In the genomic region with DNA sequence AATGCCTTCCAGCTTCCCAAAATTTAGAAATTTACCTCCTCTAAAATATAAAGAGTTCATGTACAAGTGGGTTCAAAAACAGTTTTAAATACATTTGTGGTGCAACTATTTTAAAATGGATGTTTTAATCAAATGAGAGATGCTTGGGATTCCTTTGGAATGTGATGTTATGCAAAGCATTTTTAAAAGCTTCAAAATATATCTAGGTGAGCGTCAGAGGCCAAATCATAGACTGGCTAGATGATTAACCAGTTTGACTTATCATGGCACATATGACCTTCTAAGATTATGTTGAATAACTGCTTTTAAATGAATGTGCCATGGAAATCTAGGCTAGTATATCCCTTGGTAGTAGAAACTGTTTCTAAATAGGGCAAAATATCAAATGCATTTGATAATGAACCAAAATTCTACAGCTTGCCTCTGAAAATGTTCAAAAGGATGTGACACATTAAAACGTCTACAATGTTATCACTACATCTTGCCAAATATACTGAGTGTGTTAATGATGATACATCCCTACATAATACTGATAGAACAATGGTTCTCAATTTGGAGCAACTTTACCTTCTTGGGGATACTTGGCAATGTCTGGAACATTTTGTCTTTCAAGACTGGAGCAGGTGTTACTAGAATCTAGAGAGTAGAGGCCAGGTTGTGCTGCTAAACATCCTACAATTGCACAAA, we compare ENCODE assay signal across 21 cellular contexts.
DNase-seq lines count a peak whose midpoint lies in the region; ATAC-seq and TF ChIP-seq lines count a peak whose summit lies in the region.
"Had no signal": no experiment of that assay in that cellular context is flagged by ENCODE, and none has a peak within 500 bp of the region (broad histone marks: within the 10 kb centered on the region; RNA-seq: fewer than 3 reads in every experiment).

No MANE protein-coding gene starts in this region.

- H3K23ac ChIP-seq in mesenchymal stem cell (ENCODE audit: low read length in 2 of 2): no peak overlapping the region

- no peak overlapping the region for H3K4me2 ChIP-seq in PC-9
- no peak overlapping the region for H3K4me2 ChIP-seq in mesenchymal stem cell (ENCODE audit: low read length, poor library complexity, severe bottlenecking)
- H3K4me2 ChIP-seq: KMS-11 had no signal

- no peak overlapping the region for H4K8ac ChIP-seq in mesenchymal stem cell (ENCODE audit: low read length)

- no peak overlapping the region for H2BK12ac ChIP-seq in mesenchymal stem cell (ENCODE audit: low read length in 2 of 2)

- POLR2A ChIA-PET in PC-9 (lab: Charles Lee; ENCODE audit: unreplicated experiment): no interaction called here

- no peak overlapping the region for H3K18ac ChIP-seq in mesenchymal stem cell (ENCODE audit: low read depth in 1 of 2, low read length in 2 of 2)

- no peak overlapping the region for H3K27ac ChIP-seq in PC-9
- peak overlapping the region; percentile 44 for H3K27ac ChIP-seq in mesenchymal stem cell (ENCODE audit: low read length, poor library complexity, severe bottlenecking)
- H3K27ac ChIP-seq: KMS-11 had no signal

- no peak overlapping the region for H2BK5ac ChIP-seq in mesenchymal stem cell (ENCODE audit: low read depth, low read length, poor library complexity, severe bottlenecking)

- H2AK5ac ChIP-seq in mesenchymal stem cell (ENCODE audit: low read length, severe bottlenecking): peak overlapping the region; percentile 63

- H3K9me2 ChIP-seq in PC-9 (ENCODE audit: insufficient read depth): no peaks in the 10 kb centered on the region

- no TSS peak for BruUV-seq in PC-9 (replicated peaks; lab: Mats Ljungman, UMichigan)

- H3K79me1 ChIP-seq in mesenchymal stem cell (replicated peaks; ENCODE audit: low read length, poor library complexity, severe bottlenecking): no peaks in the 10 kb centered on the region

- H3K9me3 ChIP-seq in PC-9 (ENCODE audit: insufficient read depth, low read depth) (no peaks in the 10 kb centered on the region), mesenchymal stem cell (ENCODE audit: control insufficient read depth, low read length) (no peaks in the 10 kb centered on the region)

- no peak overlapping the region for H4K91ac ChIP-seq in mesenchymal stem cell (ENCODE audit: low read length)

- no peak for ATAC-seq in HG03097 (IDR thresholded peaks at IDR 0.05; ENCODE audit: low FRiP score, unreplicated experiment)
- ATAC-seq: HepG2, Panc1, Right ventricle myocardium inferior had no signal

- H3K4ac ChIP-seq in mesenchymal stem cell (ENCODE audit: low read depth in 1 of 2, low read length in 2 of 2): no peak overlapping the region

- no peaks in the 10 kb centered on the region for H4K20me1 ChIP-seq in PC-9 (ENCODE audit: insufficient read depth)

- H2BK15ac ChIP-seq in mesenchymal stem cell (ENCODE audit: low read depth, poor library complexity, severe bottlenecking): no peak overlapping the region

- TF ChIP-seq CTCF in PC-9 (conservative IDR thresholded peaks at IDR 0.05): no peak
- no peak for TF ChIP-seq CTCF in cardiac fibroblast (IDR thresholded peaks at IDR 0.05; ENCODE audit: low read depth, low read length)

- H3K4me1 ChIP-seq in PC-9 (replicated peaks; ENCODE audit: insufficient read depth): no peaks in the 10 kb centered on the region
- H3K4me1 ChIP-seq in mesenchymal stem cell (ENCODE audit: control insufficient read depth, insufficient read depth, low read depth, low read length): no peaks in the 10 kb centered on the region

- H3K27me3 ChIP-seq in PC-9 (ENCODE audit: insufficient read depth, low read depth) (no peaks in the 10 kb centered on the region), mesenchymal stem cell (ENCODE audit: control insufficient read depth in 1 of 2, insufficient read depth in 1 of 2, low read length in 2 of 2) (no peaks in the 10 kb centered on the region)

- no peak overlapping the region for H3K9ac ChIP-seq in mesenchymal stem cell (ENCODE audit: low read length)
- H3K9ac ChIP-seq: KMS-11 had no signal

- CTCF ChIA-PET in PC-9 (lab: Charles Lee): no interaction called here

- H3K14ac ChIP-seq in mesenchymal stem cell (ENCODE audit: low read length in 2 of 2): no peak overlapping the region

- DNase-seq in ELR (ENCODE audit: low read depth) (peak; percentile 52), PC-9 (no peak), cardiac fibroblast (ENCODE audit: low read depth in 2 of 2) (peak; percentile 15 to 52), mesenchymal stem cell (no peak), cerebellar cortex (ENCODE audit: low spot score) (no peak), 8988T (no peak), GM03348 (ENCODE audit: low spot score) (no peak)
- DNase-seq: AML-193, COR-L47, EL, GOT3, NCI-H1048, NCI-H1436 treated with DMSO at 0.1 percent for 48 hours, NCI-H2081, NCI-H510A treated with DMSO at 0.1 percent for 48 hours, NCI-H82 had no signal

- WGBS in mesenchymal stem cell: 71% methylated on average over 2 of the region's 2 CpGs

- no peaks in the 10 kb centered on the region for H3K79me2 ChIP-seq in PC-9 (ENCODE audit: low read depth)

- H2AFZ ChIP-seq in PC-9 (peak overlapping the region; percentile 59; the same call in 1 of the 2 replicates), mesenchymal stem cell (ENCODE audit: low read depth, low read length) (no peak overlapping the region)

- H3F3A ChIP-seq in PC-9 (ENCODE audit: insufficient read depth, low read depth): no peaks in the 10 kb centered on the region

- H2BK120ac ChIP-seq in mesenchymal stem cell (ENCODE audit: low read depth, low read length): no peak overlapping the region

- intact Hi-C loops in PC-9 (cut with micrococcal nuclease; ENCODE audit: unreplicated experiment): no loop called here

- no peaks in the 10 kb centered on the region for H3K36me3 ChIP-seq in PC-9 (ENCODE audit: low read depth)
- no peaks in the 10 kb centered on the region for H3K36me3 ChIP-seq in mesenchymal stem cell (ENCODE audit: control insufficient read depth in 1 of 2, insufficient read depth in 2 of 2, low read depth in 1 of 2, low read length in 2 of 2)

- no peak overlapping the region for H3K4me3 ChIP-seq in PC-9
- no peak overlapping the region for H3K4me3 ChIP-seq in cardiac fibroblast (replicated peaks in 1 of 2; ENCODE audit: low read depth in 2 of 2, low read length in 2 of 2)
- no peak overlapping the region for H3K4me3 ChIP-seq in mesenchymal stem cell (ENCODE audit: insufficient read depth in 1 of 2, low read depth in 1 of 2, low read length in 2 of 2)

Comparison
In these comparisons a context has a peak if more than half of its experiments do, and no peak if none do; other contexts are left out.
1. DNase-seq: peak in ELR (single experiment) and cardiac fibroblast (2 of 2); none in PC-9 (0 of 2), mesenchymal stem cell (single experiment), cerebellar cortex (single experiment), 8988T (single experiment) and GM03348 (single experiment).